9 cellular contexts compared by ENCODE assay signal in genomic region chr16:66427036-66427446, GRCh38. TPM values are rescaled to one million over a fixed set of nuclear protein-coding genes. Genes with fewer than 3 reads are reported as not detected.
A peak's percentile ranks its signal among the peaks of the same experiment; 100 is the strongest.
DNase-seq lines count a peak whose midpoint lies in the region; ATAC-seq and TF ChIP-seq lines count a peak whose summit lies in the region.
"Had no signal": no experiment of that assay in that cellular context is flagged by ENCODE, and none has a peak within 500 bp of the region (broad histone marks: within the 10 kb centered on the region; RNA-seq: fewer than 3 reads in every experiment).

Gene BEAN1 (plus strand): TSS chr16:66427295. CDS start chr16:66437677, 10,382 bp downstream.

- DNase-seq in EH (ENCODE audit: low read depth) (peak; percentile 37), RWPE2 (ENCODE audit: low spot score) (peak; percentile 8), fibroblast of pulmonary artery (ENCODE audit: low read depth) (no peak), osteoblast (ENCODE audit: insufficient read length, low spot score, missing footprints) (peak; percentile 95), DMS79 treated with DMSO at 0.1 percent for 48 hours (lab: John Stamatoyannopoulos, UW) (no peak)
- no peak for DNase-seq in activated effector memory CD4-positive, alpha-beta T cell treated with anti-CD3 and anti-CD28 coated beads, Interleukin-2, amount 50 U/mL, for 16 hours
- no peak for DNase-seq in effector CD4-positive, alpha-beta T cell

- ATAC-seq in RWPE2 (ENCODE audit: low read depth) (peak; percentile 46; the same call in 2 of the 3 replicates), GM18907 (IDR thresholded peaks at IDR 0.05; ENCODE audit: unreplicated experiment) (no peak)

- H3K36me3 ChIP-seq in RWPE2 (ENCODE audit: low read depth) (no peaks in the 10 kb centered on the region), osteoblast (ENCODE audit: insufficient read depth, low read length) (no peaks in the 10 kb centered on the region)

- no peak for TF ChIP-seq CTCF in RWPE2 (IDR thresholded peaks at IDR 0.05; ENCODE audit: poor library complexity, severe bottlenecking)
- TF ChIP-seq CTCF in fibroblast of pulmonary artery (IDR thresholded peaks at IDR 0.05; ENCODE audit: low read length, missing control alignments), result no peak
- TF ChIP-seq CTCF in osteoblast (IDR thresholded peaks at IDR 0.05; ENCODE audit: extremely low read depth, low read depth, low read length), result no peak

- H2AFZ ChIP-seq in osteoblast (ENCODE audit: low read length), result no peak within 1 kb of the TSS

- no peaks in the 10 kb centered on the region for H3K4me1 ChIP-seq in RWPE2 (ENCODE audit: insufficient read depth, poor library complexity, severe bottlenecking)
- H3K4me1 ChIP-seq in osteoblast (ENCODE audit: insufficient read depth, low read length), result no peaks in the 10 kb centered on the region

- H3K27me3 ChIP-seq in RWPE2 (ENCODE audit: insufficient read depth, poor library complexity, severe bottlenecking) (peaks cover 17% of the 10 kb centered on the region), osteoblast (ENCODE audit: insufficient read depth, low read length) (peaks cover 40% of the 10 kb centered on the region)

- no peaks in the 10 kb centered on the region for H3K9me3 ChIP-seq in RWPE2 (ENCODE audit: severe bottlenecking)
- no peaks in the 10 kb centered on the region for H3K9me3 ChIP-seq in osteoblast (ENCODE audit: low read depth, low read length)

- H3K4me2 ChIP-seq in osteoblast (ENCODE audit: insufficient read depth, low read length), result peak within 1 kb of the TSS; percentile 67

- peak within 1 kb of the TSS; percentile 30 for H3K4me3 ChIP-seq in RWPE2 (ENCODE audit: severe bottlenecking)
- H3K4me3 ChIP-seq in fibroblast of pulmonary artery (replicated peaks; ENCODE audit: low read depth, low read length), result peak within 1 kb of the TSS; percentile 34
- peak within 1 kb of the TSS; percentile 46 for H3K4me3 ChIP-seq in osteoblast (ENCODE audit: insufficient read depth, low read length)

- H3K79me2 ChIP-seq in osteoblast (ENCODE audit: insufficient read depth, low read length), result no peaks in the 10 kb centered on the region

- H4K20me1 ChIP-seq in osteoblast (ENCODE audit: insufficient read depth, low read length), result no peaks in the 10 kb centered on the region

- H3K27ac ChIP-seq in RWPE2 (ENCODE audit: poor library complexity, severe bottlenecking) (no peak within 1 kb of the TSS), osteoblast (ENCODE audit: low read depth, low read length) (no peak within 1 kb of the TSS)

RNA-seq across cellular contexts. Expression of gene BEAN1, which starts in this region (rescaled TPM):
- 0.29 and 0.36 TPM in 2 replicates for total RNA-seq in osteoblast
- total RNA-seq: mononuclear cell had no signal

Comparison
In these comparisons a context has a peak if more than half of its experiments do, and no peak if none do; other contexts are left out.
1. Peak in DNase-seq, H3K4me3 ChIP-seq and H3K4me2 ChIP-seq in osteoblast; RNA of the gene not detected or under 1 TPM.
2. DNase-seq: peak in EH (single experiment) and RWPE2 (single experiment); none in fibroblast of pulmonary artery (single experiment), activated effector memory CD4-positive, alpha-beta T cell treated with anti-CD3 and anti-CD28 coated beads, Interleukin-2, amount 50 U/mL, for 16 hours (single experiment), effector CD4-positive, alpha-beta T cell (single experiment) and DMS79 treated with DMSO at 0.1 percent for 48 hours (single experiment).
3. Peak in every context shown above with its lines, with median percentiles within 50 percentile points of each other: H3K4me3 ChIP-seq.